Comparison of ENCODE assay signal across 1 cellular context in genomic region chr14:89391123-89391522, GRCh38.
A peak's percentile ranks its signal among the peaks of the same experiment; 100 is the strongest.
TF ChIP-seq lines count a peak whose summit lies in the region.

No MANE protein-coding gene starts in this region.

TF ChIP-seq in HepG2, 621 proteins besides CTCF, POLR2A, EP300 and RAD21 (continued from another document and continues in another):
- TF ChIP-seq PATZ1 (CRISPR knock-in tag; IDR thresholded peaks at IDR 0.05) (no peak; the same call in 1 of the 2 replicates), ZEB1 (IDR thresholded peaks at IDR 0.05; ENCODE audit: insufficient replicate concordance, low read depth) (no peak), NCOA5 (CRISPR knock-in tag; IDR thresholded peaks at IDR 0.05) (no peak), FOXO1 (CRISPR knock-in tag; IDR thresholded peaks at IDR 0.05) (no peak; the same call in 1 of the 2 replicates), SMAD3 (CRISPR knock-in tag; IDR thresholded peaks at IDR 0.05) (peak; percentile 64; the same call in 1 of the 2 replicates), ZNF883 (CRISPR knock-in tag; IDR thresholded peaks at IDR 0.05; ENCODE audit: not compliant biosample characterization) (no peak), ZNF431 (CRISPR knock-in tag; IDR thresholded peaks at IDR 0.05; ENCODE audit: borderline replicate concordance, low read depth) (no peak), POLR2AphosphoS5 (IDR thresholded peaks at IDR 0.05; ENCODE audit: low read depth, low read length) (no peak), ZBTB49 (CRISPR knock-in tag; IDR thresholded peaks at IDR 0.05; ENCODE audit: borderline replicate concordance) (no peak), ZFP1 (CRISPR knock-in tag; IDR thresholded peaks at IDR 0.05) (peak; percentile 55; the same call in 1 of the 2 replicates), TEF (CRISPR knock-in tag; IDR thresholded peaks at IDR 0.05) (no peak), MZF1 (CRISPR knock-in tag; IDR thresholded peaks at IDR 0.05; ENCODE audit: borderline replicate concordance) (no peak), ZBTB21 (CRISPR knock-in tag; IDR thresholded peaks at IDR 0.05) (no peak), ZNF737 (CRISPR knock-in tag; IDR thresholded peaks at IDR 0.05; ENCODE audit: borderline replicate concordance) (no peak), RNF2 (conservative IDR thresholded peaks at IDR 0.05; ENCODE audit: low read depth) (no peak), KLF6 (CRISPR knock-in tag; IDR thresholded peaks at IDR 0.05) (no peak), ZMAT3 (CRISPR knock-in tag; conservative IDR thresholded peaks at IDR 0.05) (no peak), GLI4 (CRISPR knock-in tag; IDR thresholded peaks at IDR 0.05; ENCODE audit: borderline replicate concordance) (0 out of 2 replicates have a peak, but pooled peaks have one; percentile 40), MATR3 (CRISPR knock-in tag; IDR thresholded peaks at IDR 0.05) (no peak), ETS1 (CRISPR knock-in tag; IDR thresholded peaks at IDR 0.05) (no peak), THAP8 (CRISPR knock-in tag; IDR thresholded peaks at IDR 0.05; ENCODE audit: borderline replicate concordance) (no peak), SRF (IDR thresholded peaks at IDR 0.05; ENCODE audit: low read depth, low read length) (no peak), ZNF142 (CRISPR knock-in tag; IDR thresholded peaks at IDR 0.05) (no peak), ZBTB38 (CRISPR knock-in tag; IDR thresholded peaks at IDR 0.05) (no peak), GFI1 (CRISPR knock-in tag; IDR thresholded peaks at IDR 0.05; ENCODE audit: borderline replicate concordance) (no peak), ZNF383 (CRISPR knock-in tag; IDR thresholded peaks at IDR 0.05; ENCODE audit: borderline replicate concordance) (no peak), ZNF704 (CRISPR knock-in tag; IDR thresholded peaks at IDR 0.05; ENCODE audit: borderline replicate concordance) (no peak), HNRNPUL1 (IDR thresholded peaks at IDR 0.05; ENCODE audit: low read depth, low read length) (no peak), AHR (CRISPR knock-in tag; IDR thresholded peaks at IDR 0.05) (no peak; the same call in 1 of the 2 replicates), TRIM24 (CRISPR knock-in tag; IDR thresholded peaks at IDR 0.05) (no peak), ZNF230 (CRISPR knock-in tag; IDR thresholded peaks at IDR 0.05) (no peak), ZNF629 (CRISPR knock-in tag; conservative IDR thresholded peaks at IDR 0.05) (0 out of 2 replicates have a peak, but pooled peaks have one; percentile 24), HIVEP1 (CRISPR knock-in tag; IDR thresholded peaks at IDR 0.05) (no peak), ZNF441 (CRISPR knock-in tag; IDR thresholded peaks at IDR 0.05; ENCODE audit: borderline replicate concordance) (0 out of 2 replicates have a peak, but pooled peaks have one; percentile 34), ZBTB2 (CRISPR knock-in tag; IDR thresholded peaks at IDR 0.05; ENCODE audit: low read depth) (no peak), ZNF160 (CRISPR knock-in tag; IDR thresholded peaks at IDR 0.05) (no peak), ZNF775 (CRISPR knock-in tag; IDR thresholded peaks at IDR 0.05; ENCODE audit: borderline replicate concordance) (no peak), SP140L (CRISPR knock-in tag; IDR thresholded peaks at IDR 0.05; ENCODE audit: borderline replicate concordance) (no peak), AHDC1 (CRISPR knock-in tag; IDR thresholded peaks at IDR 0.05; ENCODE audit: borderline replicate concordance) (peak; percentile 84; the same call in 1 of the 2 replicates)
